Comparison of ENCODE assay signal across 37 cellular contexts in the genomic region with DNA sequence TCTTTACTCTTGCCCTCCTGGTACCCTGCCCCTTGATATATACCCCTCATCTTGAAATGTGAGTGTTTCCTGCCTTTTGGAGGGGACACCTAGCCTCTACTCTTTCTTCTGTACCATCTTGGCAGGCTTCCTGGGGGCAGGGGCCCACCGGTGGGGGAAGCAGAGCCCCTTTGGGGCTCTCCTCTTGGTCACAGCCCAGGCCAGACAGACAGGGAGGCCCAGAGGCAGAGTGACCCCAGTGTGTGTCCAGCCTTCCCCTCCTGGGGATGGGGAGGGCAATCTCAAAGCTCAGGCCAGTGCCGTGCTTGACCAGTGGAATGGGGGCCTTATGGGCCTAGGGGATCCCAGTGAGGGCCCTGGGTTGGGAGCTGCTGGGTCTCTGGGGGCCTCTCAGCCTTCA. TPM values are rescaled to one million over a fixed set of nuclear protein-coding genes. Genes with fewer than 3 reads are reported as not detected.
DNase-seq lines count a peak whose midpoint lies in the region; ATAC-seq and TF ChIP-seq lines count a peak whose summit lies in the region.
"Had no signal": no experiment of that assay in that cellular context is flagged by ENCODE, and none has a peak within 500 bp of the region (broad histone marks: within the 10 kb centered on the region; RNA-seq: fewer than 3 reads in every experiment).

No MANE protein-coding gene starts in this region.

- TF ChIP-seq CTCF in heart right ventricle (IDR thresholded peaks at IDR 0.05) (no peak), mesothelial cell of epicardium (IDR thresholded peaks at IDR 0.05; ENCODE audit: unreplicated experiment) (no peak), stomach (IDR thresholded peaks at IDR 0.05) (no peak)

- H3K27me3 ChIP-seq in heart right ventricle (peaks cover 7 to 70% (median 52%) of the 10 kb centered on the region in 7 donors), stomach (peaks cover 0 to 72% (median 45%) of the 10 kb centered on the region in 3 donors)

- peaks cover 42% of the 10 kb centered on the region for H3K4me1 Mint-ChIP-seq in mesothelial cell of epicardium
- peaks cover 4% of the 10 kb centered on the region for H3K4me1 Mint-ChIP-seq in activated CD4-positive, alpha-beta memory T cell treated with anti-CD3 and anti-CD28 coated beads, Interleukin-2, amount 10 ng/mL, durations not matched to agents 7 days and 5 days

- no peak for TF ChIP-seq EP300 in stomach (IDR thresholded peaks at IDR 0.05)

- H3K4me1 ChIP-seq in heart right ventricle, result peaks cover 9 to 54% (median 29%) of the 10 kb centered on the region in 9 donors
- peaks cover 29 to 56% (median 54%) of the 10 kb centered on the region in 4 donors for H3K4me1 ChIP-seq in stomach

- no peaks in the 10 kb centered on the region for H3K9me3 Mint-ChIP-seq in mesothelial cell of epicardium
- no peaks in the 10 kb centered on the region for H3K9me3 Mint-ChIP-seq in activated CD4-positive, alpha-beta memory T cell treated with anti-CD3 and anti-CD28 coated beads, Interleukin-2, amount 10 ng/mL, durations not matched to agents 7 days and 5 days
- H3K9me3 Mint-ChIP-seq: activated naive CD8-positive, alpha-beta T cell treated with anti-CD3 and anti-CD28 coated beads, Interleukin-2, amount 10 ng/mL, durations not matched to agents 7 days and 5 days; activated T-helper 17 cell treated with anti-CD3 and anti-CD28 coated beads, Interleukin-2, amount 50 U/mL, for 72 hours; GM23338; stimulated activated effector memory CD8-positive, alpha-beta T cell treated with anti-CD3 and anti-CD28 coated beads, Interleukin-12 subunit alpha, Interleukin-12 subunit beta, amount 100 ng/mL, for 72 hours; type B pancreatic cell; WTC11 had no signal

- 63 to 66% methylated on average over 2 of the region's 2 CpGs for WGBS in heart right ventricle, 2 donors
- 40 to 75% (median 63%) methylated on average over 2 of the region's 2 CpGs for WGBS in stomach, 5 donors

- H3K36me3 Mint-ChIP-seq in mesothelial cell of epicardium, result peaks cover 1% of the 10 kb centered on the region
- no peaks in the 10 kb centered on the region for H3K36me3 Mint-ChIP-seq in activated CD4-positive, alpha-beta memory T cell treated with anti-CD3 and anti-CD28 coated beads, Interleukin-2, amount 10 ng/mL, durations not matched to agents 7 days and 5 days (ENCODE audit: low read depth)
- H3K36me3 Mint-ChIP-seq: activated naive CD8-positive, alpha-beta T cell treated with anti-CD3 and anti-CD28 coated beads, Interleukin-2, amount 10 ng/mL, durations not matched to agents 7 days and 5 days; stimulated activated effector memory CD8-positive, alpha-beta T cell treated with anti-CD3 and anti-CD28 coated beads, Interleukin-12 subunit alpha, Interleukin-12 subunit beta, amount 100 ng/mL, for 72 hours; type B pancreatic cell; WTC11 had no signal

- DNase-seq in heart right ventricle (no peak), cardiac septum (ENCODE audit: low spot score) (no peak), mesothelial cell of epicardium (ENCODE audit: low spot score in 2 of 2, unreplicated experiment in 2 of 2) (no peak), stomach (no peak), A172 (ENCODE audit: low spot score) (no peak), islet precursor cell (no peak)
- DNase-seq in activated CD4-positive, alpha-beta memory T cell treated with anti-CD3 and anti-CD28 coated beads, Interleukin-2, amount 10 ng/mL, durations not matched to agents 7 days and 5 days, result no peak
- DNase-seq: activated CD4-positive, alpha-beta T cell treated with anti-CD3 and anti-CD28 coated beads, Interleukin-2, amount 50 U/mL, for 1 hour; activated naive CD8-positive, alpha-beta T cell treated with anti-CD3 and anti-CD28 coated beads, Interleukin-2, amount 10 ng/mL, durations not matched to agents 7 days and 5 days; COR-L47; effector CD4-positive, alpha-beta T cell; GF-D8; kidney; MM.1S; NCI-H1436; NCI-H2107; NCI-H446 treated with DMSO at 0.1 percent for 48 hours; occipital lobe; retina; SHP77; spleen; stimulated activated CD4-positive, alpha-beta T cell treated with anti-CD3 and anti-CD28 coated beads, Interleukin-2, amount 100 ng/mL, for 48 hours; SW 1271; T1000 had no signal

- H3K27me3 Mint-ChIP-seq in mesothelial cell of epicardium (ENCODE audit: low read depth), result peaks cover 56% of the 10 kb centered on the region
- H3K27me3 Mint-ChIP-seq in activated CD4-positive, alpha-beta memory T cell treated with anti-CD3 and anti-CD28 coated beads, Interleukin-2, amount 10 ng/mL, durations not matched to agents 7 days and 5 days, result peaks cover 68% of the 10 kb centered on the region

- CTCF ChIA-PET in activated CD4-positive, alpha-beta memory T cell treated with anti-CD3 and anti-CD28 coated beads, Interleukin-2, amount 10 ng/mL, durations not matched to agents 7 days and 5 days (lab: Charles Lee), result interaction anchor here (0.8 to 3.8 kb wide), 2 partner anchors 32 to 77 kb away, joined by 3 to 33 read pairs; no protein-coding TSS in a partner anchor

- ATAC-seq in heart right ventricle, result no peak
- ATAC-seq in SK-N-SH treated with all-trans-retinoic acid at 6 μM for 48 hours, result no peak
- ATAC-seq: activated T-helper 17 cell treated with anti-CD3 and anti-CD28 coated beads, Interleukin-2, amount 50 U/mL, for 72 hours; esophagus mucosa; GM23338; K562; stimulated activated effector memory CD8-positive, alpha-beta T cell treated with anti-CD3 and anti-CD28 coated beads, Interleukin-12 subunit alpha, Interleukin-12 subunit beta, amount 100 ng/mL, for 72 hours; WTC11 had no signal

- H3K36me3 ChIP-seq in heart right ventricle, result peaks cover 0 to 8% (median 0%) of the 10 kb centered on the region in 9 donors
- peaks cover 0 to 28% (median 8%) of the 10 kb centered on the region in 4 donors for H3K36me3 ChIP-seq in stomach
- H3K36me3 ChIP-seq: spleen had no signal

- POLR2A ChIA-PET in activated CD4-positive, alpha-beta memory T cell treated with anti-CD3 and anti-CD28 coated beads, Interleukin-2, amount 10 ng/mL, durations not matched to agents 7 days and 5 days (lab: Charles Lee), result no interaction called here

- H3K27ac Mint-ChIP-seq in mesothelial cell of epicardium, result peak overlapping the region; percentile 87
- no peak overlapping the region for H3K27ac Mint-ChIP-seq in activated CD4-positive, alpha-beta memory T cell treated with anti-CD3 and anti-CD28 coated beads, Interleukin-2, amount 10 ng/mL, durations not matched to agents 7 days and 5 days
- H3K27ac Mint-ChIP-seq: activated naive CD8-positive, alpha-beta T cell treated with anti-CD3 and anti-CD28 coated beads, Interleukin-2, amount 10 ng/mL, durations not matched to agents 7 days and 5 days; activated T-helper 17 cell treated with anti-CD3 and anti-CD28 coated beads, Interleukin-2, amount 50 U/mL, for 72 hours; GM23338; stimulated activated effector memory CD8-positive, alpha-beta T cell treated with anti-CD3 and anti-CD28 coated beads, Interleukin-12 subunit alpha, Interleukin-12 subunit beta, amount 100 ng/mL, for 72 hours; type B pancreatic cell; WTC11 had no signal

- no peak overlapping the region for H3K4me3 ChIP-seq in heart right ventricle
- H3K4me3 ChIP-seq in stomach, result no peak overlapping the region
- H3K4me3 ChIP-seq: GM23338, K562, lung, spleen had no signal

- no peak overlapping the region for H3K4me3 Mint-ChIP-seq in mesothelial cell of epicardium
- no peak overlapping the region for H3K4me3 Mint-ChIP-seq in activated CD4-positive, alpha-beta memory T cell treated with anti-CD3 and anti-CD28 coated beads, Interleukin-2, amount 10 ng/mL, durations not matched to agents 7 days and 5 days
- H3K4me3 Mint-ChIP-seq: activated naive CD8-positive, alpha-beta T cell treated with anti-CD3 and anti-CD28 coated beads, Interleukin-2, amount 10 ng/mL, durations not matched to agents 7 days and 5 days; activated T-helper 17 cell treated with anti-CD3 and anti-CD28 coated beads, Interleukin-2, amount 50 U/mL, for 72 hours; GM23338; stimulated activated effector memory CD8-positive, alpha-beta T cell treated with anti-CD3 and anti-CD28 coated beads, Interleukin-12 subunit alpha, Interleukin-12 subunit beta, amount 100 ng/mL, for 72 hours; type B pancreatic cell; WTC11 had no signal

- no peak for TF ChIP-seq POLR2A in stomach (IDR thresholded peaks at IDR 0.05)

- H3K9me3 ChIP-seq in heart right ventricle (no peaks in the 10 kb centered on the region), stomach (no peaks in the 10 kb centered on the region)
- H3K9me3 ChIP-seq: spleen had no signal

- peak overlapping the region in 7 of 10 donors; percentile 6 to 68 (median 25) for H3K27ac ChIP-seq in heart right ventricle
- peak overlapping the region in 4 of 5 donors; percentile 61 to 87 (median 84) for H3K27ac ChIP-seq in stomach
- H3K27ac ChIP-seq: spleen had no signal

- intact Hi-C loops in heart right ventricle (cut with DNase I) (loop anchor here in 9 of 10 donors (1.0 to 10.0 kb wide), 7 partner anchors 32 to 407 kb away; a partner anchor contains a TSS), cardiac septum (cut with DNase I) (loop anchor here (5.0 to 10.0 kb wide), 3 partner anchors 89 to 409 kb away; a partner anchor contains a TSS), stomach (cut with DNase I; ENCODE audit: low total_unique reads) (loop anchor here (10.0 kb wide), 2 partner anchors 87 to 417 kb away; a partner anchor contains a TSS)

RNA-seq across cellular contexts. Expression of a gene that starts 3.6 kb away (rescaled TPM):
- total RNA-seq in heart right ventricle (10 to 100 TPM in 2 of 10 donors, 1 to 10 TPM in 8; 1.6 to 13.2 (median 3.3) TPM), cardiac septum (3.0 TPM), mesothelial cell of epicardium (83.0 to 91.1 TPM (median 87.4 TPM) in 3 replicates), stomach (100 to 1,000 TPM in 2 of 5 donors, 10 to 100 TPM in 3; 20.6 to 143 (median 96.9) TPM)
- polyA plus RNA-seq in heart right ventricle (10 to 100 TPM in 1 of 2 donors, 1 to 10 TPM in 1; 5.6 to 71.8 TPM), stomach (10 to 100 TPM in 2 of 3 donors, 1 to 10 TPM in 1; 4.6 to 29.8 (median 11.1) TPM)
- total RNA-seq in activated CD4-positive, alpha-beta memory T cell treated with anti-CD3 and anti-CD28 coated beads, Interleukin-2, amount 10 ng/mL, durations not matched to agents 7 days and 5 days, result not detected
- total RNA-seq in A172 (2014; rRNA removed; shearing (Covaris generic)), result not detected in 2 replicates
- total RNA-seq: activated naive CD8-positive, alpha-beta T cell treated with anti-CD3 and anti-CD28 coated beads, Interleukin-2, amount 10 ng/mL, durations not matched to agents 7 days and 5 days; activated T-helper 17 cell treated with anti-CD3 and anti-CD28 coated beads, Interleukin-2, amount 50 U/mL, for 72 hours; HT1080; K562; OCI-LY7 had no signal
- polyA plus RNA-seq: K562 had no signal

RNA-seq across cellular contexts. Expression of a gene that starts 15.0 kb away (rescaled TPM):
- total RNA-seq in heart right ventricle (not detected), cardiac septum (not detected), mesothelial cell of epicardium (not detected in 3 replicates), stomach (not detected)
- polyA plus RNA-seq in heart right ventricle (not detected), stomach (not detected)
- not detected for total RNA-seq in activated CD4-positive, alpha-beta memory T cell treated with anti-CD3 and anti-CD28 coated beads, Interleukin-2, amount 10 ng/mL, durations not matched to agents 7 days and 5 days
- total RNA-seq in A172 (2014; rRNA removed; shearing (Covaris generic)), result not detected in 2 replicates
- total RNA-seq: activated naive CD8-positive, alpha-beta T cell treated with anti-CD3 and anti-CD28 coated beads, Interleukin-2, amount 10 ng/mL, durations not matched to agents 7 days and 5 days; activated T-helper 17 cell treated with anti-CD3 and anti-CD28 coated beads, Interleukin-2, amount 50 U/mL, for 72 hours; esophagus mucosa; GM23338; HT1080; K562; kidney; lung; myocyte; occipital lobe; OCI-LY7; spleen; WTC11 had no signal
- polyA plus RNA-seq: BJ, GM23338, K562, lung, spleen had no signal

RNA-seq across cellular contexts. Expression of a gene that starts 34.2 kb away (rescaled TPM):
- 10 to 100 TPM in 2 of 10 donors, 1 to 10 TPM in 8; 1.3 to 22.4 (median 2.8) TPM for total RNA-seq in heart right ventricle
- 10 to 100 TPM in 1 of 2 donors, 1 to 10 TPM in 1; 1.8 to 13.0 TPM for polyA plus RNA-seq in heart right ventricle
- total RNA-seq in cardiac septum, result 2.4 TPM
- total RNA-seq in mesothelial cell of epicardium, result 0.04 TPM in 1 of 3 replicates, not detected in the others
- 10 to 100 TPM in 1 of 5 donors, 1 to 10 TPM in 4; 1.7 to 22.2 (median 4.5) TPM for total RNA-seq in stomach
- 1 to 10 TPM; 1.4 to 1.8 (median 1.5) TPM for polyA plus RNA-seq in stomach
- under 1 TPM in 1 of 2 experiments, not detected in 1; 0.03 TPM for total RNA-seq in activated CD4-positive, alpha-beta memory T cell treated with anti-CD3 and anti-CD28 coated beads, Interleukin-2, amount 10 ng/mL, durations not matched to agents 7 days and 5 days
- total RNA-seq in A172 (2014; rRNA removed; shearing (Covaris generic)), result 0.07 TPM in 1 of 2 replicates, not detected in the other
- total RNA-seq: activated T-helper 17 cell treated with anti-CD3 and anti-CD28 coated beads, Interleukin-2, amount 50 U/mL, for 72 hours; GM23338; HT1080 had no signal
- polyA plus RNA-seq: BJ, GM23338, K562 had no signal

RNA-seq across cellular contexts. Expression of a gene that starts 54.3 kb away (rescaled TPM):
- total RNA-seq in heart right ventricle (10 to 100 TPM in 7 of 10 donors, 1 to 10 TPM in 3; 8.4 to 26.5 (median 11.2) TPM), cardiac septum (9.2 TPM), mesothelial cell of epicardium (11.5 to 13.0 TPM (median 12.0 TPM) in 3 replicates), stomach (10 to 100 TPM in 1 of 5 donors, 1 to 10 TPM in 3, under 1 TPM in 1; 0.87 to 14.3 (median 6.1) TPM)
- polyA plus RNA-seq in heart right ventricle (10 to 100 TPM; 19.7 to 21.7 TPM), stomach (1 to 10 TPM; 3.0 to 5.3 (median 3.7) TPM)
- under 1 TPM in 1 of 2 experiments, not detected in 1; 0.08 TPM for total RNA-seq in activated CD4-positive, alpha-beta memory T cell treated with anti-CD3 and anti-CD28 coated beads, Interleukin-2, amount 10 ng/mL, durations not matched to agents 7 days and 5 days
- not detected in 2 replicates for total RNA-seq in A172 (2014; rRNA removed; shearing (Covaris generic))
- total RNA-seq: activated naive CD8-positive, alpha-beta T cell treated with anti-CD3 and anti-CD28 coated beads, Interleukin-2, amount 10 ng/mL, durations not matched to agents 7 days and 5 days; activated T-helper 17 cell treated with anti-CD3 and anti-CD28 coated beads, Interleukin-2, amount 50 U/mL, for 72 hours; HT1080; myocyte; OCI-LY7 had no signal
